In genomic region chr6:80547827-80548226, GRCh38 we compare ENCODE assay signal across 15 cellular contexts.
DNase-seq lines count a peak whose midpoint lies in the region; ATAC-seq and TF ChIP-seq lines count a peak whose summit lies in the region.
"Had no signal": no experiment of that assay in that cellular context is flagged by ENCODE, and none has a peak within 500 bp of the region (broad histone marks: within the 10 kb centered on the region; RNA-seq: fewer than 3 reads in every experiment).

No MANE protein-coding gene starts in this region.

- DNase-seq in AG04449 (ENCODE audit: low read depth, low spot score): peak; percentile 85
- peak; percentile 88 for DNase-seq in GM23248
- DNase-seq in SJSA1 (ENCODE audit: low read depth in 1 of 2, low spot score in 2 of 2): peak; percentile 56 to 87
- DNase-seq in fibroblast of villous mesenchyme (ENCODE audit: low read depth): peak; percentile 59
- no peak for DNase-seq in activated CD4-positive, alpha-beta T cell treated with anti-CD3 and anti-CD28 coated beads for 4 hours
- no peak for DNase-seq in activated CD4-positive, alpha-beta T cell treated with anti-CD3 and anti-CD28 coated beads, Interleukin-2, amount 50 U/mL, for 1 hour
- DNase-seq: activated effector memory CD4-positive, alpha-beta T cell treated with anti-CD3 and anti-CD28 coated beads, Interleukin-2, amount 50 U/mL, for 16 hours; AML-193; kidney; NCI-H1105; NK-92 treated with Interleukin-12 subunit alpha and Interleukin-12 subunit beta, amount 100 ng/mL, for 24 hours; ovary; upper lobe of left lung had no signal

- no peaks in the 10 kb centered on the region for H3K36me3 ChIP-seq in GM23248 (ENCODE audit: low read depth)
- no peaks in the 10 kb centered on the region for H3K36me3 ChIP-seq in SJSA1
- H3K36me3 ChIP-seq: ovary, upper lobe of left lung had no signal

- no peaks in the 10 kb centered on the region for H3K79me2 ChIP-seq in GM23248 (ENCODE audit: insufficient read depth)

- TF ChIP-seq CTCF in AG04449 (IDR thresholded peaks at IDR 0.05; ENCODE audit: insufficient read depth, low read length, missing control alignments) (no peak), fibroblast of villous mesenchyme (IDR thresholded peaks at IDR 0.05; ENCODE audit: insufficient read depth, low read depth, low read length) (no peak)

- H3K9me3 ChIP-seq in GM23248 (ENCODE audit: low read depth) (no peaks in the 10 kb centered on the region), SJSA1 (replicated peaks) (no peaks in the 10 kb centered on the region)
- H3K9me3 ChIP-seq: ovary, upper lobe of left lung had no signal

- no peak for ATAC-seq in activated CD4-positive, CD25-positive, alpha-beta regulatory T cell treated with anti-CD3 and anti-CD28 coated beads, Interleukin-2, amount 50 U/mL, for 24 hours
- no peak for ATAC-seq in GM21717 (IDR thresholded peaks at IDR 0.05; ENCODE audit: unreplicated experiment)

- H3K4me3 ChIP-seq in AG04449 (ENCODE audit: low read depth, low read length) (no peak overlapping the region), GM23248 (peak overlapping the region; percentile 48), SJSA1 (no peak overlapping the region), fibroblast of villous mesenchyme (ENCODE audit: low read depth, low read length) (no peak overlapping the region)
- H3K4me3 ChIP-seq: ovary, upper lobe of left lung had no signal

- H3K27ac ChIP-seq in GM23248 (peak overlapping the region; percentile 97), SJSA1 (peak overlapping the region; percentile 85)
- H3K27ac ChIP-seq: ovary, upper lobe of left lung had no signal

- in situ Hi-C loops in GM23248 (cut with MboI): no loop called here

- H3F3A ChIP-seq in GM23248 (ENCODE audit: insufficient read depth): peaks cover 35% of the 10 kb centered on the region

- H3K9me2 ChIP-seq in GM23248 (ENCODE audit: insufficient read depth): no peaks in the 10 kb centered on the region

- peaks cover 57% of the 10 kb centered on the region for H3K4me1 ChIP-seq in GM23248 (ENCODE audit: insufficient read depth)
- peaks cover 54% of the 10 kb centered on the region for H3K4me1 ChIP-seq in SJSA1 (replicated peaks)
- H3K4me1 ChIP-seq: upper lobe of left lung had no signal

- H3K27me3 ChIP-seq in GM23248 (replicated peaks; ENCODE audit: insufficient read depth) (no peaks in the 10 kb centered on the region), SJSA1 (replicated peaks) (no peaks in the 10 kb centered on the region)
- H3K27me3 ChIP-seq: ovary, upper lobe of left lung had no signal

- peak overlapping the region; percentile 52 for H2AFZ ChIP-seq in GM23248

- H4K20me1 ChIP-seq in GM23248 (ENCODE audit: insufficient read depth): no peaks in the 10 kb centered on the region

- 0% methylated on average over 1 of the region's 1 CpG for WGBS in GM23248 (ENCODE audit: low coverage in 1 of 2, low lambda C conversion rate in 2 of 2, missing lambda C conversion rate in 2 of 2), 2 experiments

- H3K4me2 ChIP-seq in GM23248 (ENCODE audit: unreplicated experiment): peak overlapping the region; percentile 74

- CTCF ChIA-PET in AG04449 (lab: Yijun Ruan, JAX): interaction anchor here (1.0 kb wide), 1 partner anchor 15 kb away, joined by 3 read pairs; no protein-coding TSS in a partner anchor

- H3K9ac ChIP-seq in GM23248: peak overlapping the region; percentile 81

- POLR2A ChIA-PET in AG04449 (lab: Yijun Ruan, JAX): no interaction called here

Comparison
In these comparisons a context has a peak if more than half of its experiments do, and no peak if none do; other contexts are left out.
1. DNase-seq: peak in AG04449 (single experiment), GM23248 (single experiment), SJSA1 (2 of 2) and fibroblast of villous mesenchyme (single experiment); none in activated CD4-positive, alpha-beta T cell treated with anti-CD3 and anti-CD28 coated beads for 4 hours (0 of 2) and activated CD4-positive, alpha-beta T cell treated with anti-CD3 and anti-CD28 coated beads, Interleukin-2, amount 50 U/mL, for 1 hour (single experiment).